ENCODE assay signal across 11 cellular contexts in genomic region chr18:2716394-2717326, GRCh38.
DNase-seq lines count a peak whose midpoint lies in the region; ATAC-seq and TF ChIP-seq lines count a peak whose summit lies in the region.
"Had no signal": no experiment of that assay in that cellular context is flagged by ENCODE, and none has a peak within 500 bp of the region (broad histone marks: within the 10 kb centered on the region; RNA-seq: fewer than 3 reads in every experiment).

No MANE protein-coding gene starts in this region.

- intact Hi-C loops in activated CD4-positive, alpha-beta T cell treated with anti-CD3 and anti-CD28 coated beads, Interleukin-2, amount 10 ng/mL, durations not matched to agents 24 days and 14 days (cut with micrococcal nuclease) = no loop called here

- H3K4me1 ChIP-seq in right atrium auricular region = peaks cover 0 to 12% of the 10 kb centered on the region in 2 donors

- no peak for DNase-seq in activated CD4-positive, alpha-beta T cell treated with anti-CD3 and anti-CD28 coated beads, Interleukin-2, amount 10 ng/mL, durations not matched to agents 24 days and 14 days
- DNase-seq in activated CD4-positive, alpha-beta T cell treated with anti-CD3 and anti-CD28 coated beads, Interleukin-2, amount 50 U/mL, for 4 hours = no peak
- DNase-seq in activated naive CD8-positive, alpha-beta T cell treated with anti-CD3 and anti-CD28 coated beads, Interleukin-2, amount 50 U/mL, for 24 hours = no peak
- DNase-seq in right atrium auricular region (ENCODE audit: low spot score) (no peak), NCI-H1092 (lab: John Stamatoyannopoulos, UW) (no peak)
- DNase-seq in stimulated activated effector memory CD8-positive, alpha-beta T cell treated with anti-CD3 and anti-CD28 coated beads, Interleukin-12 subunit alpha, Interleukin-12 subunit beta, amount 100 ng/mL, for 72 hours (ENCODE audit: low spot score in 2 of 2) = no peak
- no peak for DNase-seq in effector CD8-positive, alpha-beta T cell (lab: John Stamatoyannopoulos, UW)
- DNase-seq: NCI-H2029, NCI-H774 had no signal

- peaks cover 39% of the 10 kb centered on the region for H3K4me1 Mint-ChIP-seq in activated CD4-positive, alpha-beta T cell treated with anti-CD3 and anti-CD28 coated beads, Interleukin-2, amount 10 ng/mL, durations not matched to agents 24 days and 14 days
- peaks cover 42% of the 10 kb centered on the region for H3K4me1 Mint-ChIP-seq in activated naive CD8-positive, alpha-beta T cell treated with anti-CD3 and anti-CD28 coated beads, Interleukin-2, amount 50 U/mL, for 24 hours
- H3K4me1 Mint-ChIP-seq in stimulated activated effector memory CD8-positive, alpha-beta T cell treated with anti-CD3 and anti-CD28 coated beads, Interleukin-12 subunit alpha, Interleukin-12 subunit beta, amount 100 ng/mL, for 72 hours = peaks cover 36% of the 10 kb centered on the region

- H3K27me3 Mint-ChIP-seq in activated CD4-positive, alpha-beta T cell treated with anti-CD3 and anti-CD28 coated beads, Interleukin-2, amount 10 ng/mL, durations not matched to agents 24 days and 14 days = no peaks in the 10 kb centered on the region
- H3K27me3 Mint-ChIP-seq in activated naive CD8-positive, alpha-beta T cell treated with anti-CD3 and anti-CD28 coated beads, Interleukin-2, amount 50 U/mL, for 24 hours = no peaks in the 10 kb centered on the region
- H3K27me3 Mint-ChIP-seq: type B pancreatic cell had no signal

- no peak for ATAC-seq in activated naive CD8-positive, alpha-beta T cell treated with anti-CD3 and anti-CD28 coated beads, Interleukin-2, amount 50 U/mL, for 24 hours
- peak; percentile 37 for ATAC-seq in stimulated activated effector memory CD8-positive, alpha-beta T cell treated with anti-CD3 and anti-CD28 coated beads, Interleukin-12 subunit alpha, Interleukin-12 subunit beta, amount 100 ng/mL, for 72 hours
- ATAC-seq in GM19351 (IDR thresholded peaks at IDR 0.05; ENCODE audit: unreplicated experiment) = no peak

- peaks cover 78% of the 10 kb centered on the region for H3K36me3 Mint-ChIP-seq in activated CD4-positive, alpha-beta T cell treated with anti-CD3 and anti-CD28 coated beads, Interleukin-2, amount 10 ng/mL, durations not matched to agents 24 days and 14 days (ENCODE audit: low read depth)
- H3K36me3 Mint-ChIP-seq in activated naive CD8-positive, alpha-beta T cell treated with anti-CD3 and anti-CD28 coated beads, Interleukin-2, amount 50 U/mL, for 24 hours (ENCODE audit: low read depth) = peaks cover 72% of the 10 kb centered on the region
- peaks cover 100% of the 10 kb centered on the region for H3K36me3 Mint-ChIP-seq in stimulated activated effector memory CD8-positive, alpha-beta T cell treated with anti-CD3 and anti-CD28 coated beads, Interleukin-12 subunit alpha, Interleukin-12 subunit beta, amount 100 ng/mL, for 72 hours

- no peak overlapping the region for H3K4me3 ChIP-seq in right atrium auricular region

- no peaks in the 10 kb centered on the region for H3K27me3 ChIP-seq in right atrium auricular region

- no peak overlapping the region for H3K4me3 Mint-ChIP-seq in activated CD4-positive, alpha-beta T cell treated with anti-CD3 and anti-CD28 coated beads, Interleukin-2, amount 10 ng/mL, durations not matched to agents 24 days and 14 days
- no peak overlapping the region for H3K4me3 Mint-ChIP-seq in activated naive CD8-positive, alpha-beta T cell treated with anti-CD3 and anti-CD28 coated beads, Interleukin-2, amount 50 U/mL, for 24 hours
- no peak overlapping the region for H3K4me3 Mint-ChIP-seq in stimulated activated effector memory CD8-positive, alpha-beta T cell treated with anti-CD3 and anti-CD28 coated beads, Interleukin-12 subunit alpha, Interleukin-12 subunit beta, amount 100 ng/mL, for 72 hours
- H3K4me3 Mint-ChIP-seq: type B pancreatic cell had no signal

- H3K36me3 ChIP-seq in right atrium auricular region = peaks cover 36% of the 10 kb centered on the region

- peak overlapping the region; percentile 9 to 26 for H3K27ac ChIP-seq in right atrium auricular region

- peak overlapping the region; percentile 44 for H3K27ac Mint-ChIP-seq in activated CD4-positive, alpha-beta T cell treated with anti-CD3 and anti-CD28 coated beads, Interleukin-2, amount 10 ng/mL, durations not matched to agents 24 days and 14 days
- H3K27ac Mint-ChIP-seq in activated naive CD8-positive, alpha-beta T cell treated with anti-CD3 and anti-CD28 coated beads, Interleukin-2, amount 50 U/mL, for 24 hours = peak overlapping the region; percentile 64
- H3K27ac Mint-ChIP-seq in stimulated activated effector memory CD8-positive, alpha-beta T cell treated with anti-CD3 and anti-CD28 coated beads, Interleukin-12 subunit alpha, Interleukin-12 subunit beta, amount 100 ng/mL, for 72 hours = peak overlapping the region; percentile 88
- H3K27ac Mint-ChIP-seq: type B pancreatic cell had no signal

- no peaks in the 10 kb centered on the region for H3K9me3 Mint-ChIP-seq in activated CD4-positive, alpha-beta T cell treated with anti-CD3 and anti-CD28 coated beads, Interleukin-2, amount 10 ng/mL, durations not matched to agents 24 days and 14 days
- H3K9me3 Mint-ChIP-seq in activated naive CD8-positive, alpha-beta T cell treated with anti-CD3 and anti-CD28 coated beads, Interleukin-2, amount 50 U/mL, for 24 hours = no peaks in the 10 kb centered on the region
- no peaks in the 10 kb centered on the region for H3K9me3 Mint-ChIP-seq in stimulated activated effector memory CD8-positive, alpha-beta T cell treated with anti-CD3 and anti-CD28 coated beads, Interleukin-12 subunit alpha, Interleukin-12 subunit beta, amount 100 ng/mL, for 72 hours
- H3K9me3 Mint-ChIP-seq: type B pancreatic cell had no signal

- H3K9me3 ChIP-seq in right atrium auricular region = no peaks in the 10 kb centered on the region

- TF ChIP-seq CTCF in right atrium auricular region (IDR thresholded peaks at IDR 0.05) = no peak
